In the genomic region with DNA sequence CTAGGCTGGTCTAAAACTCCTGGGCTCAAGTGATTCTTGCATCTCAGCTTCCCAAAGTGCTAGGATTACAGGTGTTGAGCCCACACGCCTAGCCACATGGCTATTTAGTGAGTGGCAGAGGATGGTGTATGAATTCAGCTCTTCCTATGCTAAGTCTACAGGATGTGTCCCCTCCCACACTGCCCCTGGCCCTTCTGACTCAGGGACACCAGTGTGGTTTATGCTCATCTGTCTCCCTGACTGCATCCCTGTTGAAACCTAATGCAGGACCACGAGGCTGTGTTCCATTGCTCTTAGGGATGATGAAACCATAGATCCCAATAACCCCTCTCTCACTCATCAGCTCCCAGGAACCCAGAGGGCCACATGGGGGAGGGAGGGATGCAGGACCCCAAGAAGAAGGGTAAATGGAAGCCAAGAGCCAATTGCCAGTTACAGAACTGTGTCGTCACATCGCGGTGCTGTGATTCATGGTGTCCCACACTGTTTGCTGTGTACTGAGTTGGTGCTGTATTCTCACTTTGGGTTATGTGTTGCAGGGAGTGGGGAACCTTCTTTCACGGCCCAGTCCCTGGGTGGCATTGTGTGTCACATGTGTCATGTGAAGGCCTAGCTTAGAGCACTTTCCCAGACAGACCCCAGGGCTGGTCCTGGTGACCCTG, we compare ENCODE assay signal across 1 cellular context.
TF ChIP-seq lines count a peak whose summit lies in the region.

No MANE protein-coding gene starts in this region.

TF ChIP-seq in IMR-90, 13 proteins besides CTCF, POLR2A, EP300 and RAD21:
- TF ChIP-seq BHLHE40 (IDR thresholded peaks at IDR 0.05; ENCODE audit: low read depth, low read length) (no peak), SMC3 (IDR thresholded peaks at IDR 0.05; ENCODE audit: low read depth, low read length) (no peak), MAFK (IDR thresholded peaks at IDR 0.05; ENCODE audit: low read depth, low read length) (no peak), CHD1 (IDR thresholded peaks at IDR 0.05; ENCODE audit: low read depth, low read length) (no peak), MAZ (IDR thresholded peaks at IDR 0.05; ENCODE audit: borderline replicate concordance, low read depth, low read length) (no peak), NFE2L2 (IDR thresholded peaks at IDR 0.05; ENCODE audit: low read depth, low read length) (no peak), RFX5 (IDR thresholded peaks at IDR 0.05; ENCODE audit: low read depth, low read length) (no peak), MXI1 (IDR thresholded peaks at IDR 0.05; ENCODE audit: borderline replicate concordance, low read depth, low read length) (no peak), USF2 (IDR thresholded peaks at IDR 0.05; ENCODE audit: low read depth, low read length) (no peak)
TF ChIP-seq in IMR-90: peak in this region for 0.
